1 cellular context compared by ENCODE assay signal in the genomic region with DNA sequence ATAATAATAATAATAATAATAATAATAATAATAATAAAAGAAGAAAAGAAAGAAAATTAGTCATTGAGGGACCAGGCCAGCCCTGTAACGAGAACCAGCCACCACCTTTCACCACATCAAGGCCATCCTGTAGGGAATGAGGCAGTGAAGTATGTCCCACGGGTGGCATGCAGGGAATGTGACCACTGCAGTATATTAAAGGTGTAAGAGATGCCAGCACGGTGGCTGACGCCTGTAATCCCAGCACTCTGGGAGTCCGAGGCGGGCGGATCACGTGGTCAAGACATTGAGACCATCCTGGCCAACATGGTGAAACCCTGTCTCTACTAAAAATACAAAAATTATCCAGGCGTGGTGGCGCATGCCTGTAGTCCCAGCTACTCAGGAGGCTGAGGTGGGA. TPM values are rescaled to one million over a fixed set of nuclear protein-coding genes. Genes with fewer than 3 reads are reported as not detected.
"Had no signal": no experiment of that assay in that cellular context is flagged by ENCODE, and none has a peak within 500 bp of the region (broad histone marks: within the 10 kb centered on the region; RNA-seq: fewer than 3 reads in every experiment).

No MANE protein-coding gene starts in this region.

RNA-seq across cellular contexts. Expression of a gene that starts 10.2 kb away (rescaled TPM):
- total RNA-seq: G401 had no signal
